Comparison of ENCODE assay signal across 29 cellular contexts in the genomic region with DNA sequence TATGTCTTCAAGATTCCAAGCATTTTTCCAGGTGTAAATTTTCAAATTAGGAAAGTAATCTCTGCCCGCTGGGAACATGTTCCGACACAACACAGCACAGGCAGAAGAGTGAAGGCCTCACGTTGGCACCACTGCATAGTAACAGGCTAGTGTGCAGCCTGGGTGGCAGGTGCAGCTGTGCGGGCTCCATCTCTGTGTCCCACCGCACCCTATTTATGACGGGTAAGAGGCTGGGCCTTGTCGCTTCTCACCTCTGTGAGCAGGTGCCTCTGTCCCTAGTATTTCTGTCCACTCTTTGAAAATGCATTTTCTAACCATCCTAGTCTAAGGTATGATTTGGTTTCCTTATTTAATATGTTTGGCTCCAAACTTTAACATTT. TPM values are rescaled to one million over a fixed set of nuclear protein-coding genes. Genes with fewer than 3 reads are reported as not detected.
"Had no signal": no experiment of that assay in that cellular context is flagged by ENCODE, and none has a peak within 500 bp of the region (broad histone marks: within the 10 kb centered on the region; RNA-seq: fewer than 3 reads in every experiment).

No MANE protein-coding gene starts in this region.

- DNase-seq: activated B cell treated with CpG ODN at 0.5 μM for 24 hours; activated CD4-positive, alpha-beta T cell treated with anti-CD3 and anti-CD28 coated beads for 48 hours; activated CD4-positive, alpha-beta T cell treated with anti-CD3 and anti-CD28 coated beads, Interleukin-2, amount 50 U/mL, for 1 hour; activated CD4-positive, alpha-beta T cell treated with anti-CD3 and anti-CD28 coated beads, Interleukin-2, amount 50 U/mL, for 48 hours; activated CD8-positive, alpha-beta memory T cell treated with anti-CD3 and anti-CD28 coated beads for 24 hours; activated CD8-positive, alpha-beta T cell treated with anti-CD3 and anti-CD28 coated beads for 36 hours; activated gamma-delta T cell; activated naive CD4-positive, alpha-beta T cell; activated T-cell treated with anti-CD3 and anti-CD28 coated beads, Interleukin-2, amount 50 U/mL, for 4 hours; amniotic stem cell; anterior cingulate cortex; brain microvascular endothelial cell; caudate nucleus; effector CD8-positive, alpha-beta T cell; foreskin fibroblast; T-helper 1 cell; T-helper 17 cell; T1000; WERI-Rb-1 had no signal

- H3K4me3 Mint-ChIP-seq: activated B cell treated with CpG ODN at 0.5 μM for 24 hours; activated CD8-positive, alpha-beta T cell treated with anti-CD3 and anti-CD28 coated beads for 36 hours; activated naive CD4-positive, alpha-beta T cell treated with anti-CD3 and anti-CD28 coated beads, Interleukin-2, amount 10 ng/mL, durations not matched to agents 7 days and 5 days; activated naive CD8-positive, alpha-beta T cell treated with anti-CD3 and anti-CD28 coated beads, Interleukin-2, amount 10 ng/mL, durations not matched to agents 7 days and 5 days; activated T-cell treated with anti-CD3 and anti-CD28 coated beads, Interleukin-2, amount 50 U/mL, for 4 hours; activated T-helper 17 cell treated with anti-CD3 and anti-CD28 coated beads, Interleukin-2, amount 50 U/mL, for 72 hours; T-helper 17 cell; T-helper 2 cell treated with Interferon-gamma antibody and Interleukin-4, amounts not matched to agents 5 μg/mL and 100 μg/mL, for 36 hours had no signal

- H3K27ac ChIP-seq: brain microvascular endothelial cell, WERI-Rb-1 had no signal

- H3K9me3 Mint-ChIP-seq: activated CD8-positive, alpha-beta T cell treated with anti-CD3 and anti-CD28 coated beads for 36 hours; activated naive CD4-positive, alpha-beta T cell treated with anti-CD3 and anti-CD28 coated beads, Interleukin-2, amount 10 ng/mL, durations not matched to agents 7 days and 5 days; activated naive CD8-positive, alpha-beta T cell treated with anti-CD3 and anti-CD28 coated beads, Interleukin-2, amount 10 ng/mL, durations not matched to agents 7 days and 5 days; activated T-cell treated with anti-CD3 and anti-CD28 coated beads, Interleukin-2, amount 50 U/mL, for 4 hours; activated T-helper 17 cell treated with anti-CD3 and anti-CD28 coated beads, Interleukin-2, amount 50 U/mL, for 72 hours had no signal

- H3K4me1 Mint-ChIP-seq: activated B cell treated with CpG ODN at 0.5 μM for 24 hours; activated naive CD4-positive, alpha-beta T cell treated with anti-CD3 and anti-CD28 coated beads, Interleukin-2, amount 10 ng/mL, durations not matched to agents 7 days and 5 days; activated naive CD8-positive, alpha-beta T cell treated with anti-CD3 and anti-CD28 coated beads, Interleukin-2, amount 10 ng/mL, durations not matched to agents 7 days and 5 days; activated T-helper 17 cell treated with anti-CD3 and anti-CD28 coated beads, Interleukin-2, amount 50 U/mL, for 72 hours; T-helper 17 cell had no signal

- H3K36me3 Mint-ChIP-seq: activated naive CD4-positive, alpha-beta T cell treated with anti-CD3 and anti-CD28 coated beads, Interleukin-2, amount 10 ng/mL, durations not matched to agents 7 days and 5 days; activated naive CD4-positive, alpha-beta T cell treated with anti-CD3 and anti-CD28 coated beads, Interleukin-2, amount 50 U/mL, for 72 hours; activated naive CD8-positive, alpha-beta T cell treated with anti-CD3 and anti-CD28 coated beads, Interleukin-2, amount 10 ng/mL, durations not matched to agents 7 days and 5 days had no signal

- ATAC-seq: activated CD4-positive, CD25-positive, alpha-beta regulatory T cell treated with anti-CD3 and anti-CD28 coated beads, Interleukin-2, amount 50 U/mL, for 24 hours; activated CD8-positive, alpha-beta T cell treated with anti-CD3 and anti-CD28 coated beads for 36 hours; activated naive CD4-positive, alpha-beta T cell treated with anti-CD3 and anti-CD28 coated beads, Interleukin-2, amount 50 U/mL, for 72 hours; activated T-cell treated with anti-CD3 and anti-CD28 coated beads, Interleukin-2, amount 50 U/mL, for 4 hours; activated T-helper 17 cell treated with anti-CD3 and anti-CD28 coated beads, Interleukin-2, amount 50 U/mL, for 72 hours; esophagus mucosa; T-helper 17 cell had no signal

- H3K27ac Mint-ChIP-seq: activated B cell treated with CpG ODN at 0.5 μM for 24 hours; activated CD8-positive, alpha-beta T cell treated with anti-CD3 and anti-CD28 coated beads for 36 hours; activated naive CD4-positive, alpha-beta T cell treated with anti-CD3 and anti-CD28 coated beads, Interleukin-2, amount 10 ng/mL, durations not matched to agents 7 days and 5 days; activated naive CD4-positive, alpha-beta T cell treated with anti-CD3 and anti-CD28 coated beads, Interleukin-2, amount 50 U/mL, for 72 hours; activated naive CD8-positive, alpha-beta T cell treated with anti-CD3 and anti-CD28 coated beads, Interleukin-2, amount 10 ng/mL, durations not matched to agents 7 days and 5 days; activated T-helper 17 cell treated with anti-CD3 and anti-CD28 coated beads, Interleukin-2, amount 50 U/mL, for 72 hours; T-helper 17 cell; T-helper 2 cell treated with Interferon-gamma antibody and Interleukin-4, amounts not matched to agents 5 μg/mL and 100 μg/mL, for 36 hours had no signal

RNA-seq across cellular contexts. Expression of gene VIPR2, which starts 24.1 kb away (rescaled TPM):
- total RNA-seq: activated B cell treated with CpG ODN at 0.5 μM for 24 hours, bronchial epithelial cell, dermis microvascular lymphatic vessel endothelial cell, epithelial cell of proximal tubule, T-helper 17 cell had no signal
